Comparison of ENCODE assay signal across 9 cellular contexts in genomic region chr18:48675330-48675761, GRCh38.
DNase-seq lines count a peak whose midpoint lies in the region; ATAC-seq and TF ChIP-seq lines count a peak whose summit lies in the region.
"Had no signal": no experiment of that assay in that cellular context is flagged by ENCODE, and none has a peak within 500 bp of the region (broad histone marks: within the 10 kb centered on the region; RNA-seq: fewer than 3 reads in every experiment).

No MANE protein-coding gene starts in this region.

- no peak overlapping the region for H3K9ac ChIP-seq in OCI-LY3 (ENCODE audit: low read length)

- H3K4me1 ChIP-seq in OCI-LY3 (ENCODE audit: low read length): peaks cover 34% of the 10 kb centered on the region
- H3K4me1 ChIP-seq in esophagus squamous epithelium: peaks cover 11 to 37% (median 19%) of the 10 kb centered on the region in 3 donors

- no peak overlapping the region for H2AFZ ChIP-seq in OCI-LY3 (ENCODE audit: low read depth, low read length)

- H3K9me3 Mint-ChIP-seq in natural killer cell treated with Interleukin-12 subunit alpha and Interleukin-12 subunit beta and Interleukin-15 and Interleukin-18, amount 100 ng/mL, for 72 hours: peaks cover 5% of the 10 kb centered on the region
- H3K9me3 Mint-ChIP-seq in stimulated activated memory B cell treated with anti-CD40 and anti-IgM and Interleukin-4, amounts not matched to agents 10 μg/mL and 1 μg/mL and 100 μg/mL, for 72 hours: peaks cover 6% of the 10 kb centered on the region

- 20% methylated on average over 4 of the region's 10 CpGs; no CpG with 5 or more reads in 1 of the 2 donors for WGBS in esophagus squamous epithelium, 2 donors

- H3K4me2 ChIP-seq in OCI-LY3 (ENCODE audit: low read length): peak overlapping the region; percentile 60

- H3K4me1 Mint-ChIP-seq in natural killer cell treated with Interleukin-12 subunit alpha and Interleukin-12 subunit beta and Interleukin-15 and Interleukin-18, amount 100 ng/mL, for 72 hours (ENCODE audit: low read depth in 2 of 2): no peaks in the 10 kb centered on the region
- peaks cover 5% of the 10 kb centered on the region for H3K4me1 Mint-ChIP-seq in stimulated activated memory B cell treated with anti-CD40 and anti-IgM and Interleukin-4, amounts not matched to agents 10 μg/mL and 1 μg/mL and 100 μg/mL, for 72 hours

- no peaks in the 10 kb centered on the region for H3K27me3 Mint-ChIP-seq in natural killer cell treated with Interleukin-12 subunit alpha and Interleukin-12 subunit beta and Interleukin-15 and Interleukin-18, amount 100 ng/mL, for 72 hours
- H3K27me3 Mint-ChIP-seq in stimulated activated memory B cell treated with anti-CD40 and anti-IgM and Interleukin-4, amounts not matched to agents 10 μg/mL and 1 μg/mL and 100 μg/mL, for 72 hours: no peaks in the 10 kb centered on the region
- H3K27me3 Mint-ChIP-seq: activated naive CD8-positive, alpha-beta T cell had no signal

- H3K27ac ChIP-seq in OCI-LY3 (ENCODE audit: low read length): no peak overlapping the region
- no peak overlapping the region for H3K27ac ChIP-seq in esophagus squamous epithelium

- no peaks in the 10 kb centered on the region for H3K79me2 ChIP-seq in OCI-LY3 (ENCODE audit: low read length)

- H3K27ac Mint-ChIP-seq in natural killer cell treated with Interleukin-12 subunit alpha and Interleukin-12 subunit beta and Interleukin-15 and Interleukin-18, amount 100 ng/mL, for 72 hours: no peak overlapping the region
- no peak overlapping the region for H3K27ac Mint-ChIP-seq in stimulated activated memory B cell treated with anti-CD40 and anti-IgM and Interleukin-4, amounts not matched to agents 10 μg/mL and 1 μg/mL and 100 μg/mL, for 72 hours
- H3K27ac Mint-ChIP-seq: activated naive CD8-positive, alpha-beta T cell had no signal

- H3K4me3 ChIP-seq in OCI-LY3 (ENCODE audit: low read length) (peak overlapping the region; percentile 38), esophagus squamous epithelium (no peak overlapping the region)

- H4K20me1 ChIP-seq in OCI-LY3 (ENCODE audit: insufficient read depth, low read length): no peaks in the 10 kb centered on the region

- H3K27me3 ChIP-seq in OCI-LY3 (ENCODE audit: low read depth, low read length): no peaks in the 10 kb centered on the region
- no peaks in the 10 kb centered on the region for H3K27me3 ChIP-seq in esophagus squamous epithelium

- ATAC-seq in GM19452 (IDR thresholded peaks at IDR 0.05; ENCODE audit: unreplicated experiment) (peak; percentile 88), HG03571 (IDR thresholded peaks at IDR 0.05; ENCODE audit: unreplicated experiment) (peak; percentile 65)
- ATAC-seq in natural killer cell treated with Interleukin-12 subunit alpha and Interleukin-12 subunit beta and Interleukin-15 and Interleukin-18, amount 100 ng/mL, for 72 hours: peak; percentile 91 to 95
- peak; percentile 94 for ATAC-seq in stimulated activated memory B cell treated with anti-CD40 and anti-IgM and Interleukin-4, amounts not matched to agents 10 μg/mL and 1 μg/mL and 100 μg/mL, for 72 hours

- H3K36me3 ChIP-seq in OCI-LY3 (replicated peaks; ENCODE audit: low read depth, low read length) (peaks cover 11% of the 10 kb centered on the region), esophagus squamous epithelium (peaks cover 0 to 22% (median 8%) of the 10 kb centered on the region in 3 donors)

- no peak overlapping the region for H3K4me3 Mint-ChIP-seq in natural killer cell treated with Interleukin-12 subunit alpha and Interleukin-12 subunit beta and Interleukin-15 and Interleukin-18, amount 100 ng/mL, for 72 hours
- H3K4me3 Mint-ChIP-seq in stimulated activated memory B cell treated with anti-CD40 and anti-IgM and Interleukin-4, amounts not matched to agents 10 μg/mL and 1 μg/mL and 100 μg/mL, for 72 hours: no peak overlapping the region
- H3K4me3 Mint-ChIP-seq: activated naive CD8-positive, alpha-beta T cell had no signal

- DNase-seq in COR-L47 (lab: John Stamatoyannopoulos, UW): peak; percentile 82
- DNase-seq in activated T-cell treated with anti-CD3 and anti-CD28 coated beads for 4 hours: peak; percentile 72
- DNase-seq in esophagus squamous epithelium (lab: John Stamatoyannopoulos, UW): peak; percentile 25
- DNase-seq in natural killer cell treated with Interleukin-12 subunit alpha and Interleukin-12 subunit beta and Interleukin-15 and Interleukin-18, amount 100 ng/mL, for 72 hours (ENCODE audit: low spot score): peak; percentile 88

- H3K9me3 ChIP-seq in OCI-LY3 (ENCODE audit: insufficient read depth, low read length) (no peaks in the 10 kb centered on the region; the same call in 1 of the 2 replicates), esophagus squamous epithelium (no peaks in the 10 kb centered on the region)

- TF ChIP-seq POLR2A in esophagus squamous epithelium (IDR thresholded peaks at IDR 0.05): no peak

- peaks cover 7% of the 10 kb centered on the region for H3K36me3 Mint-ChIP-seq in natural killer cell treated with Interleukin-12 subunit alpha and Interleukin-12 subunit beta and Interleukin-15 and Interleukin-18, amount 100 ng/mL, for 72 hours
- peaks cover 15% of the 10 kb centered on the region for H3K36me3 Mint-ChIP-seq in stimulated activated memory B cell treated with anti-CD40 and anti-IgM and Interleukin-4, amounts not matched to agents 10 μg/mL and 1 μg/mL and 100 μg/mL, for 72 hours

- TF ChIP-seq CTCF in OCI-LY3 (IDR thresholded peaks at IDR 0.05; ENCODE audit: low read depth, low read length) (peak; percentile 99), esophagus squamous epithelium (IDR thresholded peaks at IDR 0.05) (peak; percentile 73 to 95 (median 90))

- intact Hi-C loops in esophagus squamous epithelium (cut with DNase I): loop anchor here (10.0 kb wide), 3 partner anchors 369 to 569 kb away; no protein-coding TSS in a partner anchor

Comparison
In these comparisons a context has a peak if more than half of its experiments do, and no peak if none do; other contexts are left out.
1. DNase-seq: peak in every context shown above with its lines; median percentile 88 in natural killer cell treated with Interleukin-12 subunit alpha and Interleukin-12 subunit beta and Interleukin-15 and Interleukin-18, amount 100 ng/mL, for 72 hours; 82 in COR-L47; 72 in activated T-cell treated with anti-CD3 and anti-CD28 coated beads for 4 hours; 25 in esophagus squamous epithelium.